ENCODE assay signal across 19 cellular contexts in genomic region chr5:117943120-117943519, GRCh38.
"Had no signal": no experiment of that assay in that cellular context is flagged by ENCODE, and none has a peak within 500 bp of the region (broad histone marks: within the 10 kb centered on the region; RNA-seq: fewer than 3 reads in every experiment).

No MANE protein-coding gene starts in this region.

- H3K4me3 Mint-ChIP-seq: activated naive CD8-positive, alpha-beta T cell; activated T-cell treated with anti-CD3 and anti-CD28 coated beads, Interleukin-2, amount 50 U/mL, for 4 hours; central memory CD8-positive, alpha-beta T cell; nephron; stimulated activated effector memory CD8-positive, alpha-beta T cell treated with anti-CD3 and anti-CD28 coated beads, Interleukin-12 subunit alpha, Interleukin-12 subunit beta, amount 100 ng/mL, for 72 hours; stimulated activated naive CD8-positive, alpha-beta T cell treated with anti-CD3 and anti-CD28 coated beads, Interleukin-15, amount 100 ng/mL, for 72 hours had no signal

- H3K4me3 ChIP-seq: breast epithelium, pancreas, suprapubic skin, tibial nerve had no signal

- H3K36me3 ChIP-seq: breast epithelium, pancreas, suprapubic skin, tibial nerve had no signal

- H3K4me1 ChIP-seq: breast epithelium, pancreas, suprapubic skin had no signal

- H3K9me3 ChIP-seq: breast epithelium, pancreas, suprapubic skin had no signal

- DNase-seq: activated CD8-positive, alpha-beta memory T cell treated with anti-CD3 and anti-CD28 coated beads for 24 hours; activated CD8-positive, alpha-beta memory T cell treated with anti-CD3 and anti-CD28 coated beads, Interleukin-2, amount 50 U/mL, for 48 hours; activated naive CD4-positive, alpha-beta T cell; activated T-cell treated with anti-CD3 and anti-CD28 coated beads, Interleukin-2, amount 50 U/mL, for 4 hours; amniotic stem cell; effector memory CD4-positive, alpha-beta T cell; hippocampal formation; pancreas; right cardiac atrium; stimulated activated CD4-positive, alpha-beta T cell treated with anti-CD3 and anti-CD28 coated beads, Interleukin-12 subunit alpha, Interleukin-12 subunit beta, amount 100 ng/mL, for 4 hours; stimulated activated naive CD8-positive, alpha-beta T cell treated with anti-CD3 and anti-CD28 coated beads, Interleukin-15, amount 100 ng/mL, for 72 hours had no signal

- H3K4me1 Mint-ChIP-seq: central memory CD8-positive, alpha-beta T cell; nephron; stimulated activated effector memory CD8-positive, alpha-beta T cell treated with anti-CD3 and anti-CD28 coated beads, Interleukin-12 subunit alpha, Interleukin-12 subunit beta, amount 100 ng/mL, for 72 hours; stimulated activated naive CD8-positive, alpha-beta T cell treated with anti-CD3 and anti-CD28 coated beads, Interleukin-15, amount 100 ng/mL, for 72 hours had no signal

- H3K27ac Mint-ChIP-seq: activated naive CD8-positive, alpha-beta T cell; activated T-helper 2 cell treated with anti-CD3 and anti-CD28 coated beads, Interferon-gamma antibody, Interleukin-2, Interleukin-4, amounts not matched to agents 10 μg/mL and 5 μg/mL and 100 μg/mL, durations not matched to agents 14 hours and 24 hours and 36 hours; stimulated activated effector memory CD8-positive, alpha-beta T cell treated with anti-CD3 and anti-CD28 coated beads, Interleukin-12 subunit alpha, Interleukin-12 subunit beta, amount 100 ng/mL, for 72 hours; stimulated activated naive CD8-positive, alpha-beta T cell treated with anti-CD3 and anti-CD28 coated beads, Interleukin-15, amount 100 ng/mL, for 72 hours had no signal

- H3K27ac ChIP-seq: pancreas, suprapubic skin, tibial nerve had no signal

- H3K9me3 Mint-ChIP-seq: activated T-helper 2 cell treated with anti-CD3 and anti-CD28 coated beads, Interferon-gamma antibody, Interleukin-2, Interleukin-4, amounts not matched to agents 10 μg/mL and 5 μg/mL and 100 μg/mL, durations not matched to agents 14 hours and 24 hours and 36 hours had no signal

- H3K27me3 Mint-ChIP-seq: activated naive CD8-positive, alpha-beta T cell; central memory CD8-positive, alpha-beta T cell; stimulated activated naive CD8-positive, alpha-beta T cell treated with anti-CD3 and anti-CD28 coated beads, Interleukin-15, amount 100 ng/mL, for 72 hours had no signal

- H3K27me3 ChIP-seq: breast epithelium, pancreas, suprapubic skin, tibial nerve had no signal

- H3K36me3 Mint-ChIP-seq: activated naive CD8-positive, alpha-beta T cell; stimulated activated effector memory CD8-positive, alpha-beta T cell treated with anti-CD3 and anti-CD28 coated beads, Interleukin-12 subunit alpha, Interleukin-12 subunit beta, amount 100 ng/mL, for 72 hours had no signal
